In the genomic region with DNA sequence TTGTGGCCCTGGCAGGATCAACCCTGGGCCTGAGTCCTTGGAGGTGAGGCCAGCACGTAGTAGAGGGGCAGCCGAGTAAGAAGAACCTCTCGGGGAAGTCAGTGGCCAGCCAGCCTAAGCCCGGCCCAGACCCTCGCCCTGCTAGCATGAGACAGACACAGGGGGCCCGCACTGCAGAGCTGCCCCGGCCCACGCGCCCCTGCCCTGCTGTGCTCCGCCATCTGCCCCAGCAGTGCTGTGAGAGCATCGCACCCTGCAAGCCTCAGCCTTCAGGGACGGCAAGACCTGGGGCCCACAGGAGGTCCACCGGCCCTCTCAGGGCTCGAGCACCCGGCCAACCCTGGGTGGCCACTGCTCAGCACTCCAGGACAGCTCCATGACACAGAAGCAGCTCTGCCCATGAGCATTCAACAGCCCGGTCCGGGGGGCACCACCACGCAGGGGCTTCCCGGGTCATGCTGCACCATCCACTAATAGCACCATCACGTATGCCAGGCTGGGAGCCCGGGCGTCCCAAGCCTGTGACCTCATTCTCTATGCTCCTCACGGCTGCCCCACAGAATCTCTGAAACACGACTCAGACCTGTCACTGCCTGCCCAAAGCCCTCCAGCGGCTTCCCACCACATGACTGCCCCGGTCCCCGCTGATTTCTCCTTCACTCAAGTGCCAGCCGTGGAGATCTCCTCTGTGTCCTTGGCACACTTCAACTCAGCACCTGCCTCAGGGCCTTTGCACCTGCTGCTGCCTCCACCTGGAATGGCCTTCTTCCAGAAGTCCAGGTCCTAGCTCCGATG, we compare ENCODE assay signal across 23 cellular contexts. TPM values are rescaled to one million over a fixed set of nuclear protein-coding genes. Genes with fewer than 3 reads are reported as not detected.
DNase-seq lines count a peak whose midpoint lies in the region; ATAC-seq and TF ChIP-seq lines count a peak whose summit lies in the region.
"Had no signal": no experiment of that assay in that cellular context is flagged by ENCODE, and none has a peak within 500 bp of the region (broad histone marks: within the 10 kb centered on the region; RNA-seq: fewer than 3 reads in every experiment).

No MANE protein-coding gene starts in this region.

- H3K27ac ChIP-seq in heart left ventricle (no peak overlapping the region), tibial artery (peak overlapping the region; percentile 56 to 68), smooth muscle cell (ENCODE audit: low read depth) (no peak overlapping the region)
- H3K27ac ChIP-seq: A549 had no signal

- TF ChIP-seq POLR2A in heart left ventricle (IDR thresholded peaks at IDR 0.05) = no peak

- H2AFZ ChIP-seq in smooth muscle cell (ENCODE audit: low read depth) = no peak overlapping the region

- no peaks in the 10 kb centered on the region for H3F3A ChIP-seq in smooth muscle cell (ENCODE audit: low read depth)

- H3K4me2 ChIP-seq in smooth muscle cell = no peak overlapping the region
- H3K4me2 ChIP-seq: A549 had no signal

- no peaks in the 10 kb centered on the region for H3K27me3 ChIP-seq in heart left ventricle
- H3K27me3 ChIP-seq in adipocyte (replicated peaks; ENCODE audit: control insufficient read depth, insufficient read depth, low read length) = no peaks in the 10 kb centered on the region
- H3K27me3 ChIP-seq in tibial artery = no peaks in the 10 kb centered on the region
- no peaks in the 10 kb centered on the region for H3K27me3 ChIP-seq in smooth muscle cell (ENCODE audit: low read depth)
- H3K27me3 ChIP-seq: ascending aorta had no signal

- TF ChIP-seq CTCF in heart left ventricle (IDR thresholded peaks at IDR 0.05) (no peak), tibial artery (IDR thresholded peaks at IDR 0.05) (no peak), smooth muscle cell (IDR thresholded peaks at IDR 0.05; ENCODE audit: borderline replicate concordance, insufficient read depth, poor library complexity, severe bottlenecking) (no peak)

- H3K4me3 ChIP-seq in heart left ventricle = no peak overlapping the region
- H3K4me3 ChIP-seq in adipocyte (ENCODE audit: low read length) = no peak overlapping the region
- no peak overlapping the region for H3K4me3 ChIP-seq in tibial artery
- H3K4me3 ChIP-seq in smooth muscle cell = no peak overlapping the region
- H3K4me3 ChIP-seq: A549, ascending aorta had no signal

- H3K9me3 ChIP-seq in heart left ventricle (peaks cover 0 to 28% (median 5%) of the 10 kb centered on the region in 12 donors), adipocyte (ENCODE audit: control insufficient read depth, low read length) (no peaks in the 10 kb centered on the region), tibial artery (peaks cover 0 to 15% (median 0%) of the 10 kb centered on the region in 3 donors), smooth muscle cell (replicated peaks; ENCODE audit: low read depth) (peaks cover 4% of the 10 kb centered on the region)

- ATAC-seq in heart left ventricle = peak in 1 of 4 donors; percentile 7
- no peak for ATAC-seq in Right ventricle myocardium inferior
- ATAC-seq in GM21528 (IDR thresholded peaks at IDR 0.05; ENCODE audit: low FRiP score, unreplicated experiment) = no peak
- ATAC-seq in GM18907 (IDR thresholded peaks at IDR 0.05; ENCODE audit: unreplicated experiment) = no peak
- ATAC-seq: activated T-cell treated with anti-CD3 and anti-CD28 coated beads, Interleukin-2, amount 50 U/mL, for 4 hours; esophagus mucosa had no signal

- DNase-seq in heart left ventricle = peak in 3 of 5 donors; percentile 12 to 51 (median 27)
- no peak for DNase-seq in Right ventricle myocardium inferior (ENCODE audit: missing footprints)
- no peak for DNase-seq in adipocyte (ENCODE audit: low read depth)
- DNase-seq in myocyte (ENCODE audit: low read depth) = peak; percentile 84
- DNase-seq in tibial artery = peak in 1 of 2 donors; percentile 64
- no peak for DNase-seq in smooth muscle cell (lab: John Stamatoyannopoulos, UW; ENCODE audit: unreplicated experiment)
- DNase-seq: activated CD4-positive, CD25-positive, alpha-beta regulatory T cell treated with anti-CD3 and anti-CD28 coated beads, Interleukin-2, amount 50 U/mL, for 72 hours; activated naive CD4-positive, alpha-beta T cell treated with anti-CD3 and anti-CD28 coated beads, Interleukin-2, amount 50 U/mL, for 16 hours; activated T-cell treated with anti-CD3 and anti-CD28 coated beads, Interleukin-2, amount 50 U/mL, for 4 hours; cerebellar nuclear complex; effector CD4-positive, alpha-beta T cell; GDM1; GOT3; Karpas-422; NCI-H1105; NCI-H2081; stimulated activated CD4-positive, alpha-beta T cell treated with anti-CD3 and anti-CD28 coated beads, Interleukin-15, amount 100 ng/mL, for 24 hours had no signal

- peaks cover 0 to 12% (median 0%) of the 10 kb centered on the region in 12 donors for H3K4me1 ChIP-seq in heart left ventricle
- H3K4me1 ChIP-seq in adipocyte (ENCODE audit: control insufficient read depth, insufficient read depth, low read length) = peaks cover 52% of the 10 kb centered on the region
- peaks cover 0 to 37% (median 15%) of the 10 kb centered on the region in 4 donors for H3K4me1 ChIP-seq in tibial artery
- no peaks in the 10 kb centered on the region for H3K4me1 ChIP-seq in smooth muscle cell (ENCODE audit: low read depth)
- H3K4me1 ChIP-seq: A549, ascending aorta had no signal

- H3K79me2 ChIP-seq in smooth muscle cell (ENCODE audit: low read depth) = no peaks in the 10 kb centered on the region

- H4K20me1 ChIP-seq in smooth muscle cell (ENCODE audit: low read depth) = no peaks in the 10 kb centered on the region

- H3K9ac ChIP-seq in adipocyte (ENCODE audit: low read length) (peak overlapping the region; percentile 34), smooth muscle cell (ENCODE audit: low read depth) (no peak overlapping the region)

- intact Hi-C loops in heart left ventricle (cut with DNase I) (no loop called here), Right ventricle myocardium inferior (cut with DNase I) (no loop called here), tibial artery (cut with DNase I; ENCODE audit: low total_unique reads) (no loop called here)

- WGBS in heart left ventricle, 4 donors = 93 to 95% (median 94%) methylated on average over 23 to 29 of the region's 29 CpGs
- 92% methylated on average over 23 of the region's 29 CpGs for WGBS in smooth muscle cell (ENCODE audit: low lambda C conversion rate)

- H3K36me3 ChIP-seq in heart left ventricle (no peaks in the 10 kb centered on the region), adipocyte (ENCODE audit: control insufficient read depth, insufficient read depth, low read length, severe bottlenecking) (peaks cover 12% of the 10 kb centered on the region), tibial artery (no peaks in the 10 kb centered on the region), smooth muscle cell (ENCODE audit: low read depth) (no peaks in the 10 kb centered on the region)
- H3K36me3 ChIP-seq: ascending aorta had no signal

RNA-seq across cellular contexts. Expression of gene ADAMTS2, which starts 38.1 kb away (rescaled TPM):
- total RNA-seq in heart left ventricle (10 to 100 TPM in 2 of 9 donors, 1 to 10 TPM in 7; 1.1 to 23.0 (median 5.5) TPM), Right ventricle myocardium inferior (3.7 TPM), myocyte (25.5 and 31.9 TPM in 2 replicates), smooth muscle cell (22.8 and 32.0 TPM in 2 replicates)
- polyA plus RNA-seq in heart left ventricle (1 to 10 TPM; 1.8 to 6.8 TPM), smooth muscle cell (25.3 and 37.5 TPM in 2 replicates)
- 65.2 TPM for polyA plus RNA-seq in myocyte (2012)
- total RNA-seq: NCI-H460 had no signal
- polyA plus RNA-seq: A549 had no signal

Comparison
In these comparisons a context has a peak if more than half of its experiments do, and no peak if none do; other contexts are left out.
1. DNase-seq: peak in heart left ventricle (3 of 5) and myocyte (single experiment); none in Right ventricle myocardium inferior (single experiment), adipocyte (single experiment) and smooth muscle cell (single experiment).
2. H3K27ac ChIP-seq: peak in tibial artery (2 of 2); none in heart left ventricle (0 of 12) and smooth muscle cell (single experiment).